ENCODE assay signal across 8 cellular contexts in genomic region chr20:19205999-19206398, GRCh38. TPM values are rescaled to one million over a fixed set of nuclear protein-coding genes. Genes with fewer than 3 reads are reported as not detected.
DNase-seq lines count a peak whose midpoint lies in the region; ATAC-seq and TF ChIP-seq lines count a peak whose summit lies in the region.

No MANE protein-coding gene starts in this region.

- DNase-seq in Ammon's horn (ENCODE audit: low spot score) (peak; percentile 66), NCI-H2029 (lab: John Stamatoyannopoulos, UW) (peak; percentile 62), activated B cell treated with CpG ODN at 0.5 μM for 24 hours (peak; percentile 57), ecto neural progenitor cell (ENCODE audit: low spot score) (peak; percentile 86), memory B cell (ENCODE audit: low spot score in 2 of 2) (peak; percentile 59 to 72)
- peak; percentile 25 to 33 for DNase-seq in stimulated activated CD8-positive, alpha-beta memory T cell treated with anti-CD3 and anti-CD28 coated beads, Interleukin-4, amount 100 ng/mL, for 1 hour (ENCODE audit: low read depth in 2 of 2, low spot score in 1 of 2)

- H3K27me3 Mint-ChIP-seq in activated B cell treated with CpG ODN at 0.5 μM for 24 hours (peaks cover 57% of the 10 kb centered on the region), memory B cell (peaks cover 18% of the 10 kb centered on the region)

- H3K27ac Mint-ChIP-seq in activated B cell treated with CpG ODN at 0.5 μM for 24 hours (no peak overlapping the region), memory B cell (no peak overlapping the region)

- CTCF ChIA-PET in activated B cell treated with CpG ODN at 0.5 μM for 24 hours (lab: Charles Lee), result interaction anchor here (0.8 to 5.4 kb wide), 10 partner anchors 10 to 574 kb away, joined by 3 to 92 read pairs (median 4); no protein-coding TSS in a partner anchor

- POLR2A ChIA-PET in activated B cell treated with CpG ODN at 0.5 μM for 24 hours (lab: Charles Lee), result no interaction called here

- H3K36me3 Mint-ChIP-seq in activated B cell treated with CpG ODN at 0.5 μM for 24 hours (ENCODE audit: low read depth), result no peaks in the 10 kb centered on the region
- no peaks in the 10 kb centered on the region for H3K36me3 Mint-ChIP-seq in memory B cell

- intact Hi-C loops in activated B cell treated with CpG ODN at 0.5 μM for 24 hours (cut with micrococcal nuclease), result loop anchor here (1.0 to 10.0 kb wide), 4 partner anchors 379 to 793 kb away; no protein-coding TSS in a partner anchor

- H3K4me1 Mint-ChIP-seq in activated B cell treated with CpG ODN at 0.5 μM for 24 hours, result no peaks in the 10 kb centered on the region
- H3K4me1 Mint-ChIP-seq in memory B cell, result no peaks in the 10 kb centered on the region

- H3K4me3 Mint-ChIP-seq in activated B cell treated with CpG ODN at 0.5 μM for 24 hours, result no peak overlapping the region
- no peak overlapping the region for H3K4me3 Mint-ChIP-seq in memory B cell

- ATAC-seq in GM19395 (IDR thresholded peaks at IDR 0.05; ENCODE audit: unreplicated experiment), result peak; percentile 66
- ATAC-seq in activated B cell treated with CpG ODN at 0.5 μM for 24 hours (ENCODE audit: low read depth), result no peak
- peak; percentile 53 for ATAC-seq in memory B cell (ENCODE audit: low read depth)
- ATAC-seq in HG03565 (IDR thresholded peaks at IDR 0.05; ENCODE audit: unreplicated experiment), result no peak

- peak; percentile 88 for TF ChIP-seq CTCF in activated B cell treated with CpG ODN at 0.5 μM for 24 hours (IDR thresholded peaks at IDR 0.05)

- no peaks in the 10 kb centered on the region for H3K9me3 Mint-ChIP-seq in activated B cell treated with CpG ODN at 0.5 μM for 24 hours
- no peaks in the 10 kb centered on the region for H3K9me3 Mint-ChIP-seq in memory B cell

RNA-seq across cellular contexts. Expression of gene SLC24A3, which starts 6.4 kb away (rescaled TPM):
- total RNA-seq in activated B cell treated with CpG ODN at 0.5 μM for 24 hours, result 0.07 TPM in 1 of 2 replicates, not detected in the other

Comparison
In these comparisons a context has a peak if more than half of its experiments do, and no peak if none do; other contexts are left out.
1. DNase-seq: peak in every context shown above with its lines; median percentile 86 in ecto neural progenitor cell; 66 in Ammon's horn; 66 in memory B cell; 62 in NCI-H2029; 57 in activated B cell treated with CpG ODN at 0.5 μM for 24 hours; 29 in stimulated activated CD8-positive, alpha-beta memory T cell treated with anti-CD3 and anti-CD28 coated beads, Interleukin-4, amount 100 ng/mL, for 1 hour.
2. ATAC-seq: peak in GM19395 (single experiment) and memory B cell (single experiment); none in activated B cell treated with CpG ODN at 0.5 μM for 24 hours (single experiment) and HG03565 (single experiment).